18 cellular contexts compared by ENCODE assay signal in genomic region chr9:126348911-126349550, GRCh38. TPM values are rescaled to one million over a fixed set of nuclear protein-coding genes. Genes with fewer than 3 reads are reported as not detected.
DNase-seq lines count a peak whose midpoint lies in the region; ATAC-seq and TF ChIP-seq lines count a peak whose summit lies in the region.
"Had no signal": no experiment of that assay in that cellular context is flagged by ENCODE, and none has a peak within 500 bp of the region (broad histone marks: within the 10 kb centered on the region; RNA-seq: fewer than 3 reads in every experiment).

No MANE protein-coding gene starts in this region.

- no peak overlapping the region for H3K4me3 ChIP-seq in GM23338
- H3K4me3 ChIP-seq in RWPE2 (ENCODE audit: severe bottlenecking): no peak overlapping the region
- H3K4me3 ChIP-seq in hepatocyte: no peak overlapping the region
- H3K4me3 ChIP-seq: body of pancreas, SJSA1 had no signal

- H3K4me1 ChIP-seq in GM23338 (ENCODE audit: insufficient read depth) (peaks cover 20% of the 10 kb centered on the region), RWPE2 (ENCODE audit: insufficient read depth, poor library complexity, severe bottlenecking) (peaks cover 14% of the 10 kb centered on the region), hepatocyte (ENCODE audit: insufficient read depth) (peaks cover 15% of the 10 kb centered on the region)
- H3K4me1 ChIP-seq: body of pancreas had no signal

- TF ChIP-seq CTCF in GM23338 (conservative IDR thresholded peaks at IDR 0.05; ENCODE audit: low read depth in 2 of 2) (no peak), RWPE2 (IDR thresholded peaks at IDR 0.05; ENCODE audit: poor library complexity, severe bottlenecking) (no peak), hepatocyte (IDR thresholded peaks at IDR 0.05; ENCODE audit: poor library complexity) (no peak)

- no peak overlapping the region for H2AFZ ChIP-seq in GM23338
- no peak overlapping the region for H2AFZ ChIP-seq in hepatocyte

- H3K27ac ChIP-seq in GM23338 (ENCODE audit: low read depth): no peak overlapping the region
- H3K27ac ChIP-seq in RWPE2 (ENCODE audit: poor library complexity, severe bottlenecking): no peak overlapping the region
- H3K27ac ChIP-seq in hepatocyte: peak overlapping the region; percentile 50
- H3K27ac ChIP-seq: body of pancreas, SJSA1 had no signal

- H3K36me3 ChIP-seq in GM23338 (ENCODE audit: insufficient read depth) (no peaks in the 10 kb centered on the region), RWPE2 (ENCODE audit: low read depth) (no peaks in the 10 kb centered on the region), hepatocyte (replicated peaks; ENCODE audit: insufficient read depth, low read depth) (no peaks in the 10 kb centered on the region)

- peak; percentile 50 for ATAC-seq in GM23338
- peak; percentile 58 for ATAC-seq in RWPE2 (ENCODE audit: low read depth)
- no peak for ATAC-seq in stimulated activated effector memory CD8-positive, alpha-beta T cell treated with anti-CD3 and anti-CD28 coated beads, Interleukin-12 subunit alpha, Interleukin-12 subunit beta, amount 100 ng/mL, for 72 hours
- no peak for ATAC-seq in HG03439 (IDR thresholded peaks at IDR 0.05; ENCODE audit: unreplicated experiment)
- ATAC-seq in HG03280 (IDR thresholded peaks at IDR 0.05; ENCODE audit: unreplicated experiment): no peak
- ATAC-seq: body of pancreas had no signal

- H3K27me3 ChIP-seq in GM23338 (ENCODE audit: insufficient read depth) (no peaks in the 10 kb centered on the region), RWPE2 (ENCODE audit: insufficient read depth, poor library complexity, severe bottlenecking) (no peaks in the 10 kb centered on the region), hepatocyte (no peaks in the 10 kb centered on the region)
- H3K27me3 ChIP-seq: body of pancreas, SJSA1 had no signal

- H3K4me2 ChIP-seq in GM23338 (peak overlapping the region; percentile 39; the same call in 1 of the 2 replicates), hepatocyte (peak overlapping the region; percentile 32)

- H4K20me1 ChIP-seq in GM23338 (replicated peaks; ENCODE audit: insufficient read depth) (no peaks in the 10 kb centered on the region), hepatocyte (ENCODE audit: insufficient read depth, poor library complexity, severe bottlenecking) (no peaks in the 10 kb centered on the region)

- H3K4me3 Mint-ChIP-seq in GM23338: no peak overlapping the region
- H3K4me3 Mint-ChIP-seq in stimulated activated effector memory CD8-positive, alpha-beta T cell treated with anti-CD3 and anti-CD28 coated beads, Interleukin-12 subunit alpha, Interleukin-12 subunit beta, amount 100 ng/mL, for 72 hours: no peak overlapping the region
- H3K4me3 Mint-ChIP-seq: stimulated activated naive CD8-positive, alpha-beta T cell treated with anti-CD3 and anti-CD28 coated beads, Interleukin-15, Interleukin-2, amounts not matched to agents 100 ng/mL and 50 ng/mL, for 24 hours had no signal

- H3K4me1 Mint-ChIP-seq in GM23338: peaks cover 28% of the 10 kb centered on the region
- H3K4me1 Mint-ChIP-seq in stimulated activated effector memory CD8-positive, alpha-beta T cell treated with anti-CD3 and anti-CD28 coated beads, Interleukin-12 subunit alpha, Interleukin-12 subunit beta, amount 100 ng/mL, for 72 hours: peaks cover 53% of the 10 kb centered on the region

- 58% methylated on average over 7 of the region's 7 CpGs for WGBS in hepatocyte (ENCODE audit: low lambda C conversion rate, missing lambda C conversion rate)

- no peak overlapping the region for H3K27ac Mint-ChIP-seq in GM23338
- peak overlapping the region; percentile 71 for H3K27ac Mint-ChIP-seq in stimulated activated effector memory CD8-positive, alpha-beta T cell treated with anti-CD3 and anti-CD28 coated beads, Interleukin-12 subunit alpha, Interleukin-12 subunit beta, amount 100 ng/mL, for 72 hours
- H3K27ac Mint-ChIP-seq: stimulated activated naive CD8-positive, alpha-beta T cell treated with anti-CD3 and anti-CD28 coated beads, Interleukin-15, Interleukin-2, amounts not matched to agents 100 ng/mL and 50 ng/mL, for 24 hours had no signal

- H3K79me2 ChIP-seq in GM23338 (replicated peaks; ENCODE audit: insufficient read depth): no peaks in the 10 kb centered on the region
- peaks cover 42% of the 10 kb centered on the region for H3K79me2 ChIP-seq in hepatocyte

- peaks cover 4% of the 10 kb centered on the region for H3K27me3 Mint-ChIP-seq in GM23338 (ENCODE audit: insufficient read depth, low read depth, poor library complexity)
- H3K27me3 Mint-ChIP-seq: stimulated activated naive CD8-positive, alpha-beta T cell treated with anti-CD3 and anti-CD28 coated beads, Interleukin-15, Interleukin-2, amounts not matched to agents 100 ng/mL and 50 ng/mL, for 24 hours had no signal

- H3K9me3 ChIP-seq in RWPE2 (ENCODE audit: severe bottlenecking) (no peaks in the 10 kb centered on the region), hepatocyte (ENCODE audit: low read depth) (peaks cover 8% of the 10 kb centered on the region)
- H3K9me3 ChIP-seq: body of pancreas, SJSA1 had no signal

- peaks cover 5% of the 10 kb centered on the region; the same call in 1 of the 2 replicates for H3K9me2 ChIP-seq in GM23338 (ENCODE audit: insufficient read depth)
- H3K9me2 ChIP-seq in hepatocyte (replicated peaks; ENCODE audit: insufficient read depth): no peaks in the 10 kb centered on the region

- no peaks in the 10 kb centered on the region for H3F3A ChIP-seq in GM23338 (replicated peaks; ENCODE audit: low read depth)

- DNase-seq in GM23338 (ENCODE audit: low spot score) (no peak), RWPE2 (ENCODE audit: low spot score) (no peak), hepatocyte (ENCODE audit: low spot score) (no peak), superior temporal gyrus (ENCODE audit: extremely low spot score) (no peak)
- no peak for DNase-seq in stimulated activated effector memory CD8-positive, alpha-beta T cell treated with anti-CD3 and anti-CD28 coated beads, Interleukin-12 subunit alpha, Interleukin-12 subunit beta, amount 100 ng/mL, for 72 hours (ENCODE audit: low spot score in 2 of 2)
- DNase-seq in activated CD4-positive, alpha-beta T cell treated with anti-CD3 and anti-CD28 coated beads for 1 hour: no peak
- DNase-seq: activated naive CD4-positive, alpha-beta T cell treated with anti-CD3 and anti-CD28 coated beads, Interleukin-2, amount 50 U/mL, for 16 hours; body of pancreas; GOT3; left ventricle myocardium superior; NCI-H1417 treated with DMSO at 0.1 percent for 48 hours; NCI-H226; posterior cingulate gyrus; T-helper 9 cell had no signal

- H3K9me3 Mint-ChIP-seq in GM23338: peaks cover 12% of the 10 kb centered on the region
- H3K9me3 Mint-ChIP-seq in stimulated activated effector memory CD8-positive, alpha-beta T cell treated with anti-CD3 and anti-CD28 coated beads, Interleukin-12 subunit alpha, Interleukin-12 subunit beta, amount 100 ng/mL, for 72 hours: peaks cover 10% of the 10 kb centered on the region

- H3K36me3 Mint-ChIP-seq in GM23338 (ENCODE audit: low read depth): peaks cover 13% of the 10 kb centered on the region; the same call in 2 of the 3 replicates
- H3K36me3 Mint-ChIP-seq in stimulated activated effector memory CD8-positive, alpha-beta T cell treated with anti-CD3 and anti-CD28 coated beads, Interleukin-12 subunit alpha, Interleukin-12 subunit beta, amount 100 ng/mL, for 72 hours: peaks cover 20% of the 10 kb centered on the region

TF ChIP-seq in GM23338, 12 proteins besides CTCF, POLR2A, EP300 and RAD21 (continues in another document):
- TF ChIP-seq ZNF331 (CRISPR knock-in tag; IDR thresholded peaks at IDR 0.05; ENCODE audit: low read depth) (no peak), EZH2 (IDR thresholded peaks at IDR 0.05; ENCODE audit: low read depth, unreplicated experiment) (no peak), CREB1 (CRISPR knock-in tag; IDR thresholded peaks at IDR 0.05; ENCODE audit: low read depth) (no peak), ZNF114 (CRISPR knock-in tag; IDR thresholded peaks at IDR 0.05) (no peak), JUNB (IDR thresholded peaks at IDR 0.05; ENCODE audit: unreplicated experiment) (no peak), REST (IDR thresholded peaks at IDR 0.05; ENCODE audit: unreplicated experiment) (no peak), ETS1 (IDR thresholded peaks at IDR 0.05) (no peak), EZH2phosphoT487 (IDR thresholded peaks at IDR 0.05; ENCODE audit: unreplicated experiment) (no peak)

RNA-seq across cellular contexts. Expression of gene MVB12B, which starts 22.4 kb away (rescaled TPM):
- total RNA-seq in GM23338 (2014; rRNA removed; shearing (Covaris generic)): 4.0 and 6.6 TPM in 2 replicates
- polyA plus RNA-seq in GM23338 (2016; fragmentation: Nextera tagmentation; extraction: Ambion mirVana) (1.3 and 1.9 TPM in 2 replicates), hepatocyte (11.2 and 11.8 TPM in 2 replicates)
- 10.8 and 12.1 TPM in 2 replicates for total RNA-seq in hepatocyte

Comparison
In these comparisons a context has a peak if more than half of its experiments do, and no peak if none do; other contexts are left out.
1. ATAC-seq: peak in GM23338 (single experiment) and RWPE2 (single experiment); none in stimulated activated effector memory CD8-positive, alpha-beta T cell treated with anti-CD3 and anti-CD28 coated beads, Interleukin-12 subunit alpha, Interleukin-12 subunit beta, amount 100 ng/mL, for 72 hours (single experiment), HG03439 (single experiment) and HG03280 (single experiment).